In the genomic region with DNA sequence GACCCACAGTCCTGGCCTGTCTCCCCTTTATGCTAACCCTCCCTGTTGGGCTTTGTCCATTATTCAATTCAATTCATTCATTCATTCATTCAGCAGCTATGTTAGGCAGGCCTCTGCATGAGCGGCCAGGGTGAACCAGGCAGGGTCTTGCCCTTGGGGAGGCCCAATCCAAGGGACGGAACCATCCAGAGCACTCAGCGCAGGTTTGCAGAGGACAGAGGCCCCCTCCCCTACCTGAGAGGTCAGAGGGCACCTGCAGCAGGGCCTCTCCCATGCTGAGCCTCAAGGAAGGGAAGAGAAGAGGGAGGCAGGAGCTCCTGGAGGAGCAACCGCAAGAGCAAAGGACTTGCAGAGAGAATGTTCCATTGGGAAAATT, we compare ENCODE assay signal across 2 cellular contexts.
TF ChIP-seq lines count a peak whose summit lies in the region.

No MANE protein-coding gene starts in this region.

TF ChIP-seq in A549, 52 proteins besides CTCF, POLR2A, EP300 and RAD21:
- no peak for TF ChIP-seq EHF (CRISPR knock-in tag; IDR thresholded peaks at IDR 0.05)
- no peak for TF ChIP-seq PHF8 (IDR thresholded peaks at IDR 0.05; ENCODE audit: borderline replicate concordance, low read depth)
- TF ChIP-seq RARB (CRISPR knock-in tag; IDR thresholded peaks at IDR 0.05) = no peak
- TF ChIP-seq SREBF2 (IDR thresholded peaks at IDR 0.05) = no peak
- TF ChIP-seq ZNF302 (CRISPR knock-in tag; IDR thresholded peaks at IDR 0.05) = no peak
- no peak for TF ChIP-seq CBX2 (IDR thresholded peaks at IDR 0.05; ENCODE audit: borderline replicate concordance, low read depth)
- TF ChIP-seq MYC (IDR thresholded peaks at IDR 0.05; ENCODE audit: borderline replicate concordance, low read length) = no peak

TF ChIP-seq in HCT116, 20 proteins besides CTCF, POLR2A, EP300 and RAD21 (continued from another document):
- TF ChIP-seq POLR2AphosphoS5 (IDR thresholded peaks at IDR 0.05; ENCODE audit: low read depth, low read length) (no peak), FOSL1 (IDR thresholded peaks at IDR 0.05; ENCODE audit: low read depth) (no peak), EGR1 (IDR thresholded peaks at IDR 0.05; ENCODE audit: low read depth) (no peak), ZFX (IDR thresholded peaks at IDR 0.05) (no peak; the same call in 1 of the 2 replicates), SIN3A (IDR thresholded peaks at IDR 0.05; ENCODE audit: low read depth) (no peak), SRF (IDR thresholded peaks at IDR 0.05; ENCODE audit: low read depth) (no peak), EZH2 (IDR thresholded peaks at IDR 0.05) (no peak), JUND (IDR thresholded peaks at IDR 0.05) (no peak), YY1 (IDR thresholded peaks at IDR 0.05; ENCODE audit: extremely low read depth, insufficient replicate concordance, low read depth, low read length) (no peak), ELF1 (IDR thresholded peaks at IDR 0.05; ENCODE audit: borderline replicate concordance, low read depth) (no peak), TCF7L2 (IDR thresholded peaks at IDR 0.05; ENCODE audit: borderline replicate concordance, extremely low read depth, insufficient read depth, insufficient read length) (no peak), CEBPB (IDR thresholded peaks at IDR 0.05; ENCODE audit: low read depth) (no peak)
- TF ChIP-seq, protein P1, sequence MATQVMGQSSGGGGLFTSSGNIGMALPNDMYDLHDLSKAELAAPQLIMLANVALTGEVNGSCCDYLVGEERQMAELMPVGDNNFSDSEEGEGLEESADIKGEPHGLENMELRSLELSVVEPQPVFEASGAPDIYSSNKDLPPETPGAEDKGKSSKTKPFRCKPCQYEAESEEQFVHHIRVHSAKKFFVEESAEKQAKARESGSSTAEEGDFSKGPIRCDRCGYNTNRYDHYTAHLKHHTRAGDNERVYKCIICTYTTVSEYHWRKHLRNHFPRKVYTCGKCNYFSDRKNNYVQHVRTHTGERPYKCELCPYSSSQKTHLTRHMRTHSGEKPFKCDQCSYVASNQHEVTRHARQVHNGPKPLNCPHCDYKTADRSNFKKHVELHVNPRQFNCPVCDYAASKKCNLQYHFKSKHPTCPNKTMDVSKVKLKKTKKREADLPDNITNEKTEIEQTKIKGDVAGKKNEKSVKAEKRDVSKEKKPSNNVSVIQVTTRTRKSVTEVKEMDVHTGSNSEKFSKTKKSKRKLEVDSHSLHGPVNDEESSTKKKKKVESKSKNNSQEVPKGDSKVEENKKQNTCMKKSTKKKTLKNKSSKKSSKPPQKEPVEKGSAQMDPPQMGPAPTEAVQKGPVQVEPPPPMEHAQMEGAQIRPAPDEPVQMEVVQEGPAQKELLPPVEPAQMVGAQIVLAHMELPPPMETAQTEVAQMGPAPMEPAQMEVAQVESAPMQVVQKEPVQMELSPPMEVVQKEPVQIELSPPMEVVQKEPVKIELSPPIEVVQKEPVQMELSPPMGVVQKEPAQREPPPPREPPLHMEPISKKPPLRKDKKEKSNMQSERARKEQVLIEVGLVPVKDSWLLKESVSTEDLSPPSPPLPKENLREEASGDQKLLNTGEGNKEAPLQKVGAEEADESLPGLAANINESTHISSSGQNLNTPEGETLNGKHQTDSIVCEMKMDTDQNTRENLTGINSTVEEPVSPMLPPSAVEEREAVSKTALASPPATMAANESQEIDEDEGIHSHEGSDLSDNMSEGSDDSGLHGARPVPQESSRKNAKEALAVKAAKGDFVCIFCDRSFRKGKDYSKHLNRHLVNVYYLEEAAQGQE (IDR thresholded peaks at IDR 0.05; ENCODE audit: low read depth) = no peak
- TF ChIP-seq, protein P2, sequence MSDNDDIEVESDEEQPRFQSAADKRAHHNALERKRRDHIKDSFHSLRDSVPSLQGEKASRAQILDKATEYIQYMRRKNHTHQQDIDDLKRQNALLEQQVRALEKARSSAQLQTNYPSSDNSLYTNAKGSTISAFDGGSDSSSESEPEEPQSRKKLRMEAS (IDR thresholded peaks at IDR 0.05) = no peak
- TF ChIP-seq, protein P3, sequence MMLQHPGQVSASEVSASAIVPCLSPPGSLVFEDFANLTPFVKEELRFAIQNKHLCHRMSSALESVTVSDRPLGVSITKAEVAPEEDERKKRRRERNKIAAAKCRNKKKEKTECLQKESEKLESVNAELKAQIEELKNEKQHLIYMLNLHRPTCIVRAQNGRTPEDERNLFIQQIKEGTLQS (IDR thresholded peaks at IDR 0.05) = no peak
